ENCODE assay signal across 8 cellular contexts in the genomic region with DNA sequence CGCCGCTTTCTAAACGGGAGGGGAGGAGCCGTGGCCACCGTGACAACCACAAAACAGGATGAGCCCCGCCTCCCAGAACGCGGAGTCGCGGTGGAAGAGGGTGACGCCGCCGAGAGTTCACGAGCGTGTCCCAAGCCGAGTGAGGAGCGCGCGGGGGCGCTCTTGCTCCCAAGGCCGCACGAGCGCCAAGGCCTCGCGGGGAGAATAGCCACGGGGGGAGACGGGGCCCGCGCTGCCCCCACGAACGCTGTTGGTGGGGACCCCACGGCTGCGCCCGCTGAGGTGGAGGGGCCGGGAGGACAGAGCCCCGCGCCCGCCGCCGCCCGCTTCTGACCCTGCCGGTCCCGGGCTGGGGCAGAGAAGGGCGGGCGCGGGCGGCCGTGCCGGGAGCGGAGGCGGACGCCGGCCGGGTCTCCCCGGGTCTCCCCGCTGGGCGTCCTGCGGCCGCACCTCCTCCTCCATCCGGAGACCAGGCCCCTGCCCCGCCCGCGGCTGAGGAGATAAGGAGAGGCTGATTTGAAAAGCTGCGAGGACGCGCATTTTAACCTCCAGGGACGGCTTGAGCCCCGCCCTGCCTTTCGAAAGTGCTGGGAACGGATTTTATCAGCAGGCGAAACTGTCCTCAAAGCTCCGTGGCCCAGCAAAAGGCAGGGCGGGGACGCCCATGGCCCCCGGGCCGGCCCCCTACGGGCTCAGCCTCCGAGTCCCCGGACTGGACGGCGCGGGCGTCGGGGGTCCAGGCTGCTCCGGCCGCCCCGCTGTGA. TPM values are rescaled to one million over a fixed set of nuclear protein-coding genes. Genes with fewer than 3 reads are reported as not detected.
DNase-seq lines count a peak whose midpoint lies in the region; ATAC-seq, FAIRE-seq and TF ChIP-seq lines count a peak whose summit lies in the region.

No MANE protein-coding gene starts in this region.

- peak overlapping the region; percentile 53 to 58 for H3K4me3 ChIP-seq in Panc1 (ENCODE audit: low read depth in 2 of 2, low read length in 2 of 2)
- H3K4me3 ChIP-seq in left ventricle myocardium inferior, result peak overlapping the region; percentile 76

- TF ChIP-seq CTCF in Panc1 (IDR thresholded peaks at IDR 0.05) (peak; percentile 92), left ventricle myocardium inferior (IDR thresholded peaks at IDR 0.05; ENCODE audit: borderline replicate concordance) (peak; percentile 60), progenitor cell of endocrine pancreas (IDR thresholded peaks at IDR 0.05; ENCODE audit: unreplicated experiment) (peak; percentile 58)

- ATAC-seq in Panc1 (peak; percentile 83), HG02623 (IDR thresholded peaks at IDR 0.05; ENCODE audit: unreplicated experiment) (no peak)
- peak; percentile 50 for ATAC-seq in activated naive CD8-positive, alpha-beta T cell treated with anti-CD3 and anti-CD28 coated beads, Interleukin-2, amount 10 ng/mL, durations not matched to agents 7 days and 5 days (ENCODE audit: low read depth)

- no peak for FAIRE-seq in GM19239 (lab: Jason Lieb, UNC)

- CTCF ChIA-PET in Panc1 (lab: Charles Lee), result no interaction called here

- H3K36me3 ChIP-seq in Panc1 (ENCODE audit: control insufficient read depth, insufficient read depth, low read length), result no peaks in the 10 kb centered on the region
- no peaks in the 10 kb centered on the region for H3K36me3 ChIP-seq in left ventricle myocardium inferior

- no peak overlapping the region for H3K27ac Mint-ChIP-seq in activated naive CD8-positive, alpha-beta T cell treated with anti-CD3 and anti-CD28 coated beads, Interleukin-2, amount 10 ng/mL, durations not matched to agents 7 days and 5 days
- H3K27ac Mint-ChIP-seq in progenitor cell of endocrine pancreas, result peak overlapping the region; percentile 64

- H3K27ac ChIP-seq in Panc1 (ENCODE audit: low read length) (no peak overlapping the region; the same call in 1 of the 2 replicates), left ventricle myocardium inferior (replicated peaks) (peak overlapping the region; percentile 86)

- POLR2A ChIA-PET in Panc1 (lab: Charles Lee), result no interaction called here
- POLR2A ChIA-PET in activated naive CD8-positive, alpha-beta T cell treated with anti-CD3 and anti-CD28 coated beads, Interleukin-2, amount 10 ng/mL, durations not matched to agents 7 days and 5 days (lab: Charles Lee), result no interaction called here

- H3K4me1 Mint-ChIP-seq in activated naive CD8-positive, alpha-beta T cell treated with anti-CD3 and anti-CD28 coated beads, Interleukin-2, amount 10 ng/mL, durations not matched to agents 7 days and 5 days, result peaks cover 12% of the 10 kb centered on the region
- peaks cover 5% of the 10 kb centered on the region for H3K4me1 Mint-ChIP-seq in progenitor cell of endocrine pancreas (ENCODE audit: low read depth)

- intact Hi-C loops in Panc1 (cut with micrococcal nuclease; ENCODE audit: unreplicated experiment) (no loop called here), left ventricle myocardium inferior (cut with micrococcal nuclease) (no loop called here)

- DNase-seq in NCI-H1417 (lab: John Stamatoyannopoulos, UW) (peak; percentile 38 to 52 (median 51)), NCI-H1417 treated with DMSO at 0.1 percent for 48 hours (lab: John Stamatoyannopoulos, UW) (no peak), Panc1 (ENCODE audit: low read depth, low spot score) (no peak), left ventricle myocardium inferior (peak; percentile 88), progenitor cell of endocrine pancreas (ENCODE audit: low spot score, unreplicated experiment) (peak; percentile 46), GM19239 (ENCODE audit: insufficient read length, low spot score) (no peak)
- DNase-seq in activated naive CD8-positive, alpha-beta T cell treated with anti-CD3 and anti-CD28 coated beads, Interleukin-2, amount 10 ng/mL, durations not matched to agents 7 days and 5 days, result peak; percentile 59

- H3K9me3 Mint-ChIP-seq in activated naive CD8-positive, alpha-beta T cell treated with anti-CD3 and anti-CD28 coated beads, Interleukin-2, amount 10 ng/mL, durations not matched to agents 7 days and 5 days, result no peaks in the 10 kb centered on the region
- no peaks in the 10 kb centered on the region for H3K9me3 Mint-ChIP-seq in progenitor cell of endocrine pancreas (ENCODE audit: low read depth)

- H3K4me1 ChIP-seq in Panc1 (ENCODE audit: control insufficient read depth, insufficient read depth, low read length) (peaks cover 10% of the 10 kb centered on the region), left ventricle myocardium inferior (peaks cover 51% of the 10 kb centered on the region)

- H3K4me3 Mint-ChIP-seq in activated naive CD8-positive, alpha-beta T cell treated with anti-CD3 and anti-CD28 coated beads, Interleukin-2, amount 10 ng/mL, durations not matched to agents 7 days and 5 days, result peak overlapping the region; percentile 58
- H3K4me3 Mint-ChIP-seq in progenitor cell of endocrine pancreas (ENCODE audit: low read depth), result peak overlapping the region; percentile 69

- H3K36me3 Mint-ChIP-seq in activated naive CD8-positive, alpha-beta T cell treated with anti-CD3 and anti-CD28 coated beads, Interleukin-2, amount 10 ng/mL, durations not matched to agents 7 days and 5 days, result peaks cover 1% of the 10 kb centered on the region
- no peaks in the 10 kb centered on the region for H3K36me3 Mint-ChIP-seq in progenitor cell of endocrine pancreas (ENCODE audit: insufficient read depth)

- H3K27me3 ChIP-seq in Panc1 (ENCODE audit: control insufficient read depth, insufficient read depth, low read length), result no peaks in the 10 kb centered on the region
- peaks cover 14% of the 10 kb centered on the region for H3K27me3 ChIP-seq in left ventricle myocardium inferior (ENCODE audit: low read depth)

- H3K27me3 Mint-ChIP-seq in activated naive CD8-positive, alpha-beta T cell treated with anti-CD3 and anti-CD28 coated beads, Interleukin-2, amount 10 ng/mL, durations not matched to agents 7 days and 5 days, result peaks cover 36% of the 10 kb centered on the region
- peaks cover 52% of the 10 kb centered on the region for H3K27me3 Mint-ChIP-seq in progenitor cell of endocrine pancreas

- in situ Hi-C loops in Panc1 (cut with HindIII; ENCODE audit: low pct_unique_long_range_greater_than_20kb, low sequenced_read_pairs), result no loop called here

- H3K9me3 ChIP-seq in Panc1 (ENCODE audit: control insufficient read depth, insufficient read depth, low read depth, low read length) (no peaks in the 10 kb centered on the region), left ventricle myocardium inferior (replicated peaks) (no peaks in the 10 kb centered on the region)

- BruUV-seq in Panc1 (replicated peaks; lab: Mats Ljungman, UMichigan), result no TSS peak

RNA-seq across cellular contexts. Expression of a gene that starts 3.8 kb away (rescaled TPM):
- total RNA-seq in Panc1 (2021; ENCODE audit: unreplicated experiment), result 12.3 TPM
- 28.7 TPM for polyA plus RNA-seq in Panc1 (2012; ENCODE audit: insufficient read length)
- under 1 TPM; 0.23 to 0.36 TPM for total RNA-seq in activated naive CD8-positive, alpha-beta T cell treated with anti-CD3 and anti-CD28 coated beads, Interleukin-2, amount 10 ng/mL, durations not matched to agents 7 days and 5 days
- 3.7 TPM for total RNA-seq in left ventricle myocardium inferior
- 23.9 and 28.3 TPM in 2 replicates for total RNA-seq in progenitor cell of endocrine pancreas

Comparison
In these comparisons a context has a peak if more than half of its experiments do, and no peak if none do; other contexts are left out.
1. DNase-seq: peak in NCI-H1417 (3 of 3), activated naive CD8-positive, alpha-beta T cell treated with anti-CD3 and anti-CD28 coated beads, Interleukin-2, amount 10 ng/mL, durations not matched to agents 7 days and 5 days (single experiment), left ventricle myocardium inferior (single experiment) and progenitor cell of endocrine pancreas (single experiment); none in NCI-H1417 treated with DMSO at 0.1 percent for 48 hours (single experiment), Panc1 (single experiment) and GM19239 (single experiment).
2. Peak in every context shown above with its lines, with median percentiles within 50 percentile points of each other: CTCF ChIP-seq.